8 cellular contexts compared by ENCODE assay signal in genomic region chr12:575948-576612, GRCh38.
DNase-seq lines count a peak whose midpoint lies in the region; ATAC-seq and TF ChIP-seq lines count a peak whose summit lies in the region.

No MANE protein-coding gene starts in this region.

- peak; percentile 80 for DNase-seq in NCI-H774 (lab: John Stamatoyannopoulos, UW)
- peak; percentile 33 to 75 for DNase-seq in activated CD8-positive, alpha-beta memory T cell treated with anti-CD3 and anti-CD28 coated beads for 1 hour (ENCODE audit: extremely low read depth in 1 of 2, low read depth in 1 of 2)
- peak; percentile 82 to 90 (median 87) for DNase-seq in effector memory CD8-positive, alpha-beta T cell
- DNase-seq in mesenteric fat pad (ENCODE audit: low spot score), result peak; percentile 95
- DNase-seq in stimulated activated CD8-positive, alpha-beta memory T cell treated with anti-CD3 and anti-CD28 coated beads, Interleukin-15, amount 100 ng/mL, for 24 hours (ENCODE audit: low read depth), result peak; percentile 93

- peaks cover 5 to 13% of the 10 kb centered on the region in 2 donors for H3K4me1 Mint-ChIP-seq in effector memory CD8-positive, alpha-beta T cell (ENCODE audit: low read depth in 2 of 2)

- peak; percentile 71 for ATAC-seq in HG03354 (IDR thresholded peaks at IDR 0.05; ENCODE audit: poor library complexity, severe bottlenecking, unreplicated experiment)
- ATAC-seq in effector memory CD8-positive, alpha-beta T cell (replicated peaks), result peak; percentile 98
- ATAC-seq in HG02970 (IDR thresholded peaks at IDR 0.05; ENCODE audit: low FRiP score, unreplicated experiment), result no peak

- H3K4me3 ChIP-seq in GM12875 (ENCODE audit: low read depth, low read length), result no peak overlapping the region

- H3K9me3 Mint-ChIP-seq in effector memory CD8-positive, alpha-beta T cell, result no peaks in the 10 kb centered on the region

- no peaks in the 10 kb centered on the region for H3K36me3 Mint-ChIP-seq in effector memory CD8-positive, alpha-beta T cell (ENCODE audit: insufficient read depth)

- H3K4me3 Mint-ChIP-seq in effector memory CD8-positive, alpha-beta T cell, result peak overlapping the region; percentile 66 to 73

- no peaks in the 10 kb centered on the region for H3K27me3 Mint-ChIP-seq in effector memory CD8-positive, alpha-beta T cell

- H3K27ac Mint-ChIP-seq in effector memory CD8-positive, alpha-beta T cell, result peak overlapping the region in 1 of 2 donors; percentile 88

- peak; percentile 99 for TF ChIP-seq CTCF in GM12875 (IDR thresholded peaks at IDR 0.05; ENCODE audit: borderline replicate concordance, insufficient read depth, low read depth, low read length)
